Comparison of ENCODE assay signal across 15 cellular contexts in genomic region chr3:127449489-127450212, GRCh38.
DNase-seq lines count a peak whose midpoint lies in the region; ATAC-seq and TF ChIP-seq lines count a peak whose summit lies in the region.
"Had no signal": no experiment of that assay in that cellular context is flagged by ENCODE, and none has a peak within 500 bp of the region (broad histone marks: within the 10 kb centered on the region; RNA-seq: fewer than 3 reads in every experiment).

No MANE protein-coding gene starts in this region.

- peaks cover 31% of the 10 kb centered on the region for H3K4me1 ChIP-seq in OCI-LY3 (ENCODE audit: low read length)
- peaks cover 3% of the 10 kb centered on the region for H3K4me1 ChIP-seq in endodermal cell (ENCODE audit: control insufficient read depth, insufficient read depth, low read length)
- no peaks in the 10 kb centered on the region for H3K4me1 ChIP-seq in sigmoid colon
- H3K4me1 ChIP-seq: HAP-1 had no signal

- H3K27ac ChIP-seq in OCI-LY3 (ENCODE audit: low read length) = no peak overlapping the region
- H3K27ac ChIP-seq in endodermal cell (ENCODE audit: low read depth, low read length) = no peak overlapping the region
- no peak overlapping the region for H3K27ac ChIP-seq in sigmoid colon
- H3K27ac ChIP-seq: C4-2B had no signal

- TF ChIP-seq CTCF in OCI-LY3 (IDR thresholded peaks at IDR 0.05; ENCODE audit: low read depth, low read length) = no peak
- TF ChIP-seq CTCF in endodermal cell (conservative IDR thresholded peaks at IDR 0.05) = no peak
- TF ChIP-seq CTCF in sigmoid colon (IDR thresholded peaks at IDR 0.05) = no peak

- WGBS in endodermal cell (ENCODE audit: insufficient coverage in 1 of 2, insufficient read length in 1 of 2), 2 experiments = 79 to 80% methylated on average over 7 to 8 of the region's 8 CpGs
- WGBS in sigmoid colon, 2 donors = 63 to 67% methylated on average over 8 of the region's 8 CpGs

- no peaks in the 10 kb centered on the region for H3K9me3 Mint-ChIP-seq in endodermal cell

- no peak for TF ChIP-seq POLR2A in sigmoid colon (IDR thresholded peaks at IDR 0.05)

- H3K9ac ChIP-seq in OCI-LY3 (ENCODE audit: low read length) (no peak overlapping the region), endodermal cell (ENCODE audit: extremely low read depth, low read length, poor library complexity, severe bottlenecking) (no peak overlapping the region)

- no peaks in the 10 kb centered on the region for H3K79me2 ChIP-seq in OCI-LY3 (ENCODE audit: low read length)

- H3K4me2 ChIP-seq in OCI-LY3 (ENCODE audit: low read length) = peak overlapping the region; percentile 72; the same call in 1 of the 2 replicates

- peak; percentile 12 for DNase-seq in activated effector memory CD4-positive, alpha-beta T cell treated with anti-CD3 and anti-CD28 coated beads, Interleukin-2, amount 50 U/mL, for 16 hours
- no peak for DNase-seq in activated effector memory CD4-positive, alpha-beta T cell treated with Interleukin-2 at 50 U/mL for 16 hours
- DNase-seq in endodermal cell (peak; percentile 26), sigmoid colon (peak; percentile 19), germinal center (ENCODE audit: low spot score) (no peak)
- DNase-seq: DMS53, IMR-90, NCI-H2171, NCI-H446 treated with DMSO at 0.1 percent for 48 hours, RPMI8226 had no signal

- peaks cover 38% of the 10 kb centered on the region for H3K27me3 Mint-ChIP-seq in endodermal cell (ENCODE audit: insufficient read depth)

- H2AFZ ChIP-seq in OCI-LY3 (ENCODE audit: low read depth, low read length) = no peak overlapping the region

- TF ChIP-seq EP300 in sigmoid colon (IDR thresholded peaks at IDR 0.05) = no peak

- no peaks in the 10 kb centered on the region for H3K36me3 Mint-ChIP-seq in endodermal cell (ENCODE audit: low read depth)

- H3K27ac Mint-ChIP-seq in endodermal cell = no peak overlapping the region

- H3K4me3 ChIP-seq in OCI-LY3 (ENCODE audit: low read length) (no peak overlapping the region), endodermal cell (ENCODE audit: low read length) (no peak overlapping the region), sigmoid colon (no peak overlapping the region)
- H3K4me3 ChIP-seq: HAP-1 had no signal

- H3K9me3 ChIP-seq in OCI-LY3 (ENCODE audit: insufficient read depth, low read length) = no peaks in the 10 kb centered on the region
- no peaks in the 10 kb centered on the region for H3K9me3 ChIP-seq in endodermal cell (ENCODE audit: control insufficient read depth, low read length)
- H3K9me3 ChIP-seq in sigmoid colon = no peaks in the 10 kb centered on the region
- H3K9me3 ChIP-seq: HAP-1 had no signal

- H3K4me3 Mint-ChIP-seq in endodermal cell = no peak overlapping the region

- H3K4me1 Mint-ChIP-seq in endodermal cell = no peaks in the 10 kb centered on the region

- intact Hi-C loops in sigmoid colon (cut with DNase I) = no loop called here

- ATAC-seq in HG03442 (IDR thresholded peaks at IDR 0.05; ENCODE audit: unreplicated experiment) (no peak), GM21737 (IDR thresholded peaks at IDR 0.05; ENCODE audit: unreplicated experiment) (no peak)

- H3K27me3 ChIP-seq in OCI-LY3 (ENCODE audit: low read depth, low read length) (peaks cover 53% of the 10 kb centered on the region), endodermal cell (ENCODE audit: control insufficient read depth, insufficient read depth, low read length, poor library complexity, severe bottlenecking) (peaks cover 20% of the 10 kb centered on the region), sigmoid colon (peaks cover 0 to 66% (median 28%) of the 10 kb centered on the region in 3 donors)

- no peaks in the 10 kb centered on the region for H3K36me3 ChIP-seq in OCI-LY3 (replicated peaks; ENCODE audit: low read depth, low read length)
- no peaks in the 10 kb centered on the region for H3K36me3 ChIP-seq in endodermal cell (ENCODE audit: control insufficient read depth, insufficient read depth, low read length)
- H3K36me3 ChIP-seq in sigmoid colon = no peaks in the 10 kb centered on the region
- H3K36me3 ChIP-seq: HAP-1 had no signal

- no peaks in the 10 kb centered on the region for H4K20me1 ChIP-seq in OCI-LY3 (ENCODE audit: insufficient read depth, low read length)

Comparison
In these comparisons a context has a peak if more than half of its experiments do, and no peak if none do; other contexts are left out.
1. DNase-seq: peak in activated effector memory CD4-positive, alpha-beta T cell treated with anti-CD3 and anti-CD28 coated beads, Interleukin-2, amount 50 U/mL, for 16 hours (single experiment), endodermal cell (single experiment) and sigmoid colon (single experiment); none in activated effector memory CD4-positive, alpha-beta T cell treated with Interleukin-2 at 50 U/mL for 16 hours (single experiment) and germinal center (single experiment).